Comparison of ENCODE assay signal across 9 cellular contexts in genomic region chr15:70323111-70323851, GRCh38.
DNase-seq lines count a peak whose midpoint lies in the region; ATAC-seq, FAIRE-seq and TF ChIP-seq lines count a peak whose summit lies in the region.
"Had no signal": no experiment of that assay in that cellular context is flagged by ENCODE, and none has a peak within 500 bp of the region (broad histone marks: within the 10 kb centered on the region; RNA-seq: fewer than 3 reads in every experiment).

No MANE protein-coding gene starts in this region.

- peaks cover 10% of the 10 kb centered on the region for H3F3A ChIP-seq in SK-N-SH (replicated peaks; ENCODE audit: insufficient read depth)

- H4K20me1 ChIP-seq in SK-N-SH (ENCODE audit: insufficient read depth) = no peaks in the 10 kb centered on the region

- peaks cover 27 to 68% of the 10 kb centered on the region in 2 experiments for H3K4me1 ChIP-seq in SK-N-SH (ENCODE audit: control insufficient read depth in 1 of 2, insufficient read depth in 2 of 2, low read depth in 1 of 2, low read length in 1 of 2)
- peaks cover 0 to 22% of the 10 kb centered on the region in 2 donors for H3K4me1 ChIP-seq in kidney (ENCODE audit: control insufficient read depth in 1 of 2, insufficient read depth in 1 of 2, low read depth in 1 of 2, low read length in 2 of 2)
- H3K4me1 ChIP-seq in suprapubic skin = peaks cover 53% of the 10 kb centered on the region

- ATAC-seq in esophagus mucosa = no peak
- ATAC-seq in HG03039 (IDR thresholded peaks at IDR 0.05; ENCODE audit: unreplicated experiment) = no peak

- H3K9me3 ChIP-seq in SK-N-SH = no peaks in the 10 kb centered on the region
- no peaks in the 10 kb centered on the region for H3K9me3 ChIP-seq in kidney (ENCODE audit: control insufficient read depth in 1 of 2, low read length in 2 of 2)
- H3K9me3 ChIP-seq in suprapubic skin = no peaks in the 10 kb centered on the region

- 83% methylated on average over 11 of the region's 11 CpGs for WGBS in SK-N-SH (ENCODE audit: low lambda C conversion rate)
- 51% methylated on average over 8 of the region's 11 CpGs for WGBS in suprapubic skin

- no peak for TF ChIP-seq RAD21 in SK-N-SH (IDR thresholded peaks at IDR 0.05; ENCODE audit: low read length)

- H3K36me3 ChIP-seq in SK-N-SH (replicated peaks in 1 of 2; ENCODE audit: control insufficient read depth in 1 of 2, insufficient read depth in 2 of 2, low read length in 1 of 2) = no peaks in the 10 kb centered on the region
- no peaks in the 10 kb centered on the region for H3K36me3 ChIP-seq in kidney (ENCODE audit: control insufficient read depth in 1 of 2, insufficient read depth in 2 of 2, low read length in 2 of 2)
- H3K36me3 ChIP-seq in suprapubic skin = no peaks in the 10 kb centered on the region

- intact Hi-C loops in kidney (cut with DNase I) = no loop called here

- peak overlapping the region; percentile 39; the same call in 1 of the 2 replicates for H3K4me2 ChIP-seq in SK-N-SH

- no peak overlapping the region for H3K9ac ChIP-seq in SK-N-SH
- no peak overlapping the region for H3K9ac ChIP-seq in kidney (ENCODE audit: low read length in 2 of 2)

- CTCF ChIA-PET in SK-N-SH (lab: Yijun Ruan, JAX) = interaction anchor here (0.9 kb wide), 1 partner anchor 144 kb away, joined by 4 read pairs; no protein-coding TSS in a partner anchor

- no peak overlapping the region for H3K4me3 ChIP-seq in SK-N-SH (ENCODE audit: low read depth in 2 of 2, low read length in 1 of 2)
- H3K4me3 ChIP-seq in kidney (ENCODE audit: low read length in 2 of 2) = no peak overlapping the region
- no peak overlapping the region for H3K4me3 ChIP-seq in suprapubic skin

- TF ChIP-seq CTCF in SK-N-SH (IDR thresholded peaks at IDR 0.05) (no peak), kidney (IDR thresholded peaks at IDR 0.05; ENCODE audit: borderline replicate concordance, extremely low read depth, insufficient read depth) (no peak), suprapubic skin (IDR thresholded peaks at IDR 0.05) (no peak)

- DNase-seq in HT-29 (ENCODE audit: low spot score) = peak; percentile 21
- DNase-seq in SK-N-SH = peak; percentile 51
- peak; percentile 87 for DNase-seq in kidney
- DNase-seq in suprapubic skin (ENCODE audit: low spot score in 2 of 2) = peak; percentile 84 to 87
- no peak for DNase-seq in nucleus accumbens (lab: John Stamatoyannopoulos, UW)
- DNase-seq in stimulated activated naive CD4-positive, alpha-beta T cell (lab: John Stamatoyannopoulos, UW) = no peak
- DNase-seq: activated CD4-positive, CD25-positive, alpha-beta regulatory T cell treated with anti-CD3 and anti-CD28 coated beads, Interleukin-2, amount 50 U/mL, for 72 hours had no signal

- H3K79me2 ChIP-seq in SK-N-SH (ENCODE audit: insufficient read depth) = no peaks in the 10 kb centered on the region

- no peak overlapping the region for H2AFZ ChIP-seq in SK-N-SH (ENCODE audit: low read depth)

- H3K27ac ChIP-seq in SK-N-SH (ENCODE audit: low read depth in 2 of 2, low read length in 1 of 2) (peak overlapping the region; percentile 44 to 97; a peak in 3 of 4 replicates), kidney (ENCODE audit: low read depth in 2 of 2, low read length in 2 of 2) (peak overlapping the region in 1 of 2 donors; percentile 35), suprapubic skin (peak overlapping the region; percentile 39)

- TF ChIP-seq POLR2A in suprapubic skin (IDR thresholded peaks at IDR 0.05) = no peak

- no peaks in the 10 kb centered on the region for H3K27me3 ChIP-seq in SK-N-SH (ENCODE audit: insufficient read depth)
- no peaks in the 10 kb centered on the region for H3K27me3 ChIP-seq in suprapubic skin

- POLR2A ChIA-PET in SK-N-SH (lab: Yijun Ruan, JAX) = no interaction called here

- FAIRE-seq in kidney (lab: Jason Lieb, UNC) = no peak

- TF ChIP-seq EP300 in SK-N-SH (IDR thresholded peaks at IDR 0.05; ENCODE audit: borderline replicate concordance in 1 of 2, low read depth in 1 of 2, low read length in 1 of 2) = no peak
- no peak for TF ChIP-seq EP300 in suprapubic skin (IDR thresholded peaks at IDR 0.05)

- no peaks in the 10 kb centered on the region for H3K9me2 ChIP-seq in SK-N-SH

TF ChIP-seq in SK-N-SH, 30 proteins besides CTCF, POLR2A, EP300 and RAD21:
- no peak for TF ChIP-seq GATA2 (CRISPR knock-in tag; IDR thresholded peaks at IDR 0.05)
- no peak for TF ChIP-seq NFIC (IDR thresholded peaks at IDR 0.05; ENCODE audit: borderline replicate concordance)
- TF ChIP-seq, protein P1, sequence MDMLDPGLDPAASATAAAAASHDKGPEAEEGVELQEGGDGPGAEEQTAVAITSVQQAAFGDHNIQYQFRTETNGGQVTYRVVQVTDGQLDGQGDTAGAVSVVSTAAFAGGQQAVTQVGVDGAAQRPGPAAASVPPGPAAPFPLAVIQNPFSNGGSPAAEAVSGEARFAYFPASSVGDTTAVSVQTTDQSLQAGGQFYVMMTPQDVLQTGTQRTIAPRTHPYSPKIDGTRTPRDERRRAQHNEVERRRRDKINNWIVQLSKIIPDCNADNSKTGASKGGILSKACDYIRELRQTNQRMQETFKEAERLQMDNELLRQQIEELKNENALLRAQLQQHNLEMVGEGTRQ (IDR thresholded peaks at IDR 0.05; ENCODE audit: borderline replicate concordance, low read depth, low read length) = no peak
- no peak for TF ChIP-seq YY1 (IDR thresholded peaks at IDR 0.05; ENCODE audit: low read depth)
- TF ChIP-seq, protein P2, sequence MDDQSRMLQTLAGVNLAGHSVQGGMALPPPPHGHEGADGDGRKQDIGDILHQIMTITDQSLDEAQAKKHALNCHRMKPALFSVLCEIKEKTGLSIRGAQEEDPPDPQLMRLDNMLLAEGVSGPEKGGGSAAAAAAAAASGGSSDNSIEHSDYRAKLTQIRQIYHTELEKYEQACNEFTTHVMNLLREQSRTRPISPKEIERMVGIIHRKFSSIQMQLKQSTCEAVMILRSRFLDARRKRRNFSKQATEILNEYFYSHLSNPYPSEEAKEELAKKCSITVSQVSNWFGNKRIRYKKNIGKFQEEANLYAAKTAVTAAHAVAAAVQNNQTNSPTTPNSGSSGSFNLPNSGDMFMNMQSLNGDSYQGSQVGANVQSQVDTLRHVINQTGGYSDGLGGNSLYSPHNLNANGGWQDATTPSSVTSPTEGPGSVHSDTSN (IDR thresholded peaks at IDR 0.05) = no peak
- no peak for TF ChIP-seq MXI1 (IDR thresholded peaks at IDR 0.05; ENCODE audit: low read depth, low read length)
- TF ChIP-seq SMC3 (IDR thresholded peaks at IDR 0.05; ENCODE audit: low read depth, low read length) = no peak
- no peak for TF ChIP-seq ELF1 (IDR thresholded peaks at IDR 0.05)
- no peak for TF ChIP-seq CHD2 (IDR thresholded peaks at IDR 0.05; ENCODE audit: low read length, partially characterized antibody)
TF ChIP-seq in SK-N-SH: peak in this region for 0.

Comparison
In these comparisons a context has a peak if more than half of its experiments do, and no peak if none do; other contexts are left out.
1. DNase-seq: peak in HT-29 (single experiment), SK-N-SH (single experiment), kidney (single experiment) and suprapubic skin (2 of 2); none in nucleus accumbens (0 of 56) and stimulated activated naive CD4-positive, alpha-beta T cell (0 of 6).